26 cellular contexts compared by ENCODE assay signal in genomic region chr15:26357653-26358052, GRCh38.
"Had no signal": no experiment of that assay in that cellular context is flagged by ENCODE, and none has a peak within 500 bp of the region (broad histone marks: within the 10 kb centered on the region; RNA-seq: fewer than 3 reads in every experiment).

No MANE protein-coding gene starts in this region.

- H3K9me3 ChIP-seq: suprapubic skin, testis, thoracic aorta, thyroid gland, tibial artery, tibial nerve, transverse colon, upper lobe of left lung, upper lobe of right lung, uterus, vagina had no signal

- H3K27me3 ChIP-seq: stomach, suprapubic skin, testis, thyroid gland, tibial artery, tibial nerve, transverse colon, upper lobe of left lung, upper lobe of right lung, uterus, vagina had no signal

- H3K4me3 ChIP-seq: stomach, suprapubic skin, testis, thoracic aorta, thyroid gland, tibial artery, tibial nerve, transverse colon, upper lobe of left lung, upper lobe of right lung, uterus, vagina had no signal

- DNase-seq: stimulated activated CD4-positive, alpha-beta T cell treated with anti-CD3 and anti-CD28 coated beads, Interleukin-2, amount 100 ng/mL, for 48 hours; stimulated activated CD4-positive, alpha-beta T cell treated with anti-CD3 and anti-CD28 coated beads, Interleukin-4, amount 100 ng/mL, for 1 hour; stimulated activated CD4-positive, alpha-beta T cell treated with anti-CD3 and anti-CD28 coated beads, Interleukin-4, amount 100 ng/mL, for 24 hours; stimulated activated CD4-positive, alpha-beta T cell treated with anti-CD3 and anti-CD28 coated beads, Interleukin-4, amount 100 ng/mL, for 4 hours; stimulated activated CD8-positive, alpha-beta memory T cell treated with anti-CD3 and anti-CD28 coated beads, Interleukin-4, amount 100 ng/mL, for 48 hours; stimulated activated naive B cell treated with anti-CD40 and anti-IgM and Interleukin-4, amounts not matched to agents 10 μg/mL and 1 μg/mL and 100 μg/mL, for 72 hours; stimulated activated naive CD4-positive, alpha-beta T cell; stimulated activated naive CD4-positive, alpha-beta T cell treated with Interleukin-2 at 50 U/mL for 16 hours; stimulated activated naive CD8-positive, alpha-beta T cell treated with anti-CD3 and anti-CD28 coated beads, Interleukin-15, amount 100 ng/mL, for 72 hours; stimulated activated naive CD8-positive, alpha-beta T cell treated with anti-CD3 and anti-CD28 coated beads, Interleukin-15, Interleukin-2, amounts not matched to agents 100 U/mL and 50 U/mL, for 24 hours; stomach; substantia nigra; testis; thyroid gland; tibial artery; transverse colon; trophoblast cell; upper lobe of left lung; upper lobe of right lung; uterus had no signal

- ATAC-seq: stimulated activated effector memory CD8-positive, alpha-beta T cell treated with anti-CD3 and anti-CD28 coated beads, Interleukin-12 subunit alpha, Interleukin-12 subunit beta, amount 100 ng/mL, for 72 hours; stimulated activated memory B cell treated with anti-CD40 and anti-IgM and Interleukin-4, amounts not matched to agents 10 μg/mL and 1 μg/mL and 100 μg/mL, for 72 hours; stimulated activated naive B cell treated with anti-CD40 and anti-IgM and Interleukin-4, amounts not matched to agents 10 μg/mL and 1 μg/mL and 100 μg/mL, for 72 hours; stimulated activated naive CD8-positive, alpha-beta T cell treated with anti-CD3 and anti-CD28 coated beads, Interleukin-15, amount 100 ng/mL, for 72 hours; stimulated activated naive CD8-positive, alpha-beta T cell treated with anti-CD3 and anti-CD28 coated beads, Interleukin-15, Interleukin-2, amounts not matched to agents 100 U/mL and 50 U/mL, for 24 hours; upper lobe of right lung had no signal

- H3K36me3 ChIP-seq: stomach, suprapubic skin, thoracic aorta, thyroid gland, tibial artery, tibial nerve, transverse colon, upper lobe of left lung, upper lobe of right lung, uterus, vagina had no signal

- H3K27ac ChIP-seq: stomach, suprapubic skin, testis, thoracic aorta, thyroid gland, tibial artery, tibial nerve, transverse colon, upper lobe of left lung, upper lobe of right lung, uterus, vagina had no signal
